Comparison of ENCODE assay signal across 7 cellular contexts in genomic region chr10:45163315-45163975, GRCh38.
"Had no signal": no experiment of that assay in that cellular context is flagged by ENCODE, and none has a peak within 500 bp of the region (broad histone marks: within the 10 kb centered on the region; RNA-seq: fewer than 3 reads in every experiment).

No MANE protein-coding gene starts in this region.

- H3K27ac ChIP-seq: HL-60 had no signal

- DNase-seq: IMR-90, KBM-7, KG1 had no signal

- H3K4me3 Mint-ChIP-seq: IgD-negative memory B cell had no signal

- H3K9me3 Mint-ChIP-seq: IgD-negative memory B cell had no signal

- H3K36me3 Mint-ChIP-seq: IgD-negative memory B cell had no signal

- H3K4me1 Mint-ChIP-seq: IgD-negative memory B cell had no signal

- ATAC-seq: HepG2 had no signal

- FAIRE-seq: HepG2, HTR-8/SVneo had no signal
